Comparison of ENCODE assay signal across 18 cellular contexts in genomic region chr2:25831744-25832449, GRCh38. TPM values are rescaled to one million over a fixed set of nuclear protein-coding genes. Genes with fewer than 3 reads are reported as not detected.
DNase-seq lines count a peak whose midpoint lies in the region; ATAC-seq and FAIRE-seq lines count a peak whose summit lies in the region.
"Had no signal": no experiment of that assay in that cellular context is flagged by ENCODE, and none has a peak within 500 bp of the region (broad histone marks: within the 10 kb centered on the region; RNA-seq: fewer than 3 reads in every experiment).

No MANE protein-coding gene starts in this region.

- peak; percentile 90 to 93 for ATAC-seq in activated T-cell treated with anti-CD3 and anti-CD28 coated beads, Interleukin-2, amount 50 U/mL, for 72 hours (replicated peaks in 1 of 2)
- ATAC-seq in central memory CD8-positive, alpha-beta T cell (replicated peaks; ENCODE audit: extremely low read depth, poor library complexity, severe bottlenecking), result peak; percentile 93
- ATAC-seq in GM21360 (IDR thresholded peaks at IDR 0.05; ENCODE audit: unreplicated experiment), result no peak
- ATAC-seq: gastroesophageal sphincter, left colon had no signal

- H3K36me3 Mint-ChIP-seq in activated T-cell treated with anti-CD3 and anti-CD28 coated beads, Interleukin-2, amount 50 U/mL, for 72 hours (ENCODE audit: insufficient read depth in 2 of 2), result peaks cover 13 to 16% of the 10 kb centered on the region in 2 donors
- H3K36me3 Mint-ChIP-seq in central memory CD8-positive, alpha-beta T cell (ENCODE audit: insufficient read depth), result peaks cover 4% of the 10 kb centered on the region
- peaks cover 49% of the 10 kb centered on the region for H3K36me3 Mint-ChIP-seq in stimulated activated naive CD8-positive, alpha-beta T cell treated with anti-CD3 and anti-CD28 coated beads, Interleukin-15, Interleukin-2, amounts not matched to agents 100 ng/mL and 50 ng/mL, for 24 hours (ENCODE audit: low read depth)

- peaks cover 4 to 5% of the 10 kb centered on the region in 2 donors for H3K9me3 Mint-ChIP-seq in activated T-cell treated with anti-CD3 and anti-CD28 coated beads, Interleukin-2, amount 50 U/mL, for 72 hours
- H3K9me3 Mint-ChIP-seq in central memory CD8-positive, alpha-beta T cell, result no peaks in the 10 kb centered on the region
- H3K9me3 Mint-ChIP-seq in stimulated activated naive CD8-positive, alpha-beta T cell treated with anti-CD3 and anti-CD28 coated beads, Interleukin-15, Interleukin-2, amounts not matched to agents 100 ng/mL and 50 ng/mL, for 24 hours, result no peaks in the 10 kb centered on the region

- peak overlapping the region; percentile 40 to 72 for H3K4me3 Mint-ChIP-seq in activated T-cell treated with anti-CD3 and anti-CD28 coated beads, Interleukin-2, amount 50 U/mL, for 72 hours
- H3K4me3 Mint-ChIP-seq in central memory CD8-positive, alpha-beta T cell, result peak overlapping the region; percentile 55
- peak overlapping the region; percentile 59 for H3K4me3 Mint-ChIP-seq in stimulated activated naive CD8-positive, alpha-beta T cell treated with anti-CD3 and anti-CD28 coated beads, Interleukin-15, Interleukin-2, amounts not matched to agents 100 ng/mL and 50 ng/mL, for 24 hours
- H3K4me3 Mint-ChIP-seq: mesothelial cell of epicardium had no signal

- peaks cover 53% of the 10 kb centered on the region for H3K4me1 Mint-ChIP-seq in activated T-cell treated with anti-CD3 and anti-CD28 coated beads, Interleukin-2, amount 50 U/mL, for 72 hours (ENCODE audit: low read depth)
- peaks cover 44% of the 10 kb centered on the region for H3K4me1 Mint-ChIP-seq in central memory CD8-positive, alpha-beta T cell
- H3K4me1 Mint-ChIP-seq in stimulated activated naive CD8-positive, alpha-beta T cell treated with anti-CD3 and anti-CD28 coated beads, Interleukin-15, Interleukin-2, amounts not matched to agents 100 ng/mL and 50 ng/mL, for 24 hours (ENCODE audit: low read depth), result peaks cover 78% of the 10 kb centered on the region
- H3K4me1 Mint-ChIP-seq: mesothelial cell of epicardium had no signal

- peak; percentile 13 for FAIRE-seq in TTC549 (lab: Jason Lieb, UNC)
- FAIRE-seq: bronchial epithelial cell, HTR-8/SVneo had no signal

- peak; percentile 17 to 24 for DNase-seq in activated T-cell treated with anti-CD3 and anti-CD28 coated beads, Interleukin-2, amount 50 U/mL, for 72 hours
- DNase-seq in activated T-cell treated with anti-CD3 and anti-CD28 coated beads, Interleukin-2, amount 50 U/mL, for 48 hours, result no peak
- DNase-seq in central memory CD8-positive, alpha-beta T cell (ENCODE audit: low spot score in 2 of 2), result no peak
- DNase-seq in NCI-H524 (lab: John Stamatoyannopoulos, UW), result no peak
- no peak for DNase-seq in cerebellum (ENCODE audit: low spot score)
- DNase-seq: ACHN, adrenal gland, left colon, NCI-H146, NCI-H446, transverse colon had no signal

- H3K27ac Mint-ChIP-seq in activated T-cell treated with anti-CD3 and anti-CD28 coated beads, Interleukin-2, amount 50 U/mL, for 72 hours, result peak overlapping the region; percentile 97
- peak overlapping the region; percentile 91 for H3K27ac Mint-ChIP-seq in central memory CD8-positive, alpha-beta T cell (ENCODE audit: low read depth)
- H3K27ac Mint-ChIP-seq in stimulated activated naive CD8-positive, alpha-beta T cell treated with anti-CD3 and anti-CD28 coated beads, Interleukin-15, Interleukin-2, amounts not matched to agents 100 ng/mL and 50 ng/mL, for 24 hours, result peak overlapping the region; percentile 87
- H3K27ac Mint-ChIP-seq: mesothelial cell of epicardium had no signal

- H3K27me3 Mint-ChIP-seq in activated T-cell treated with anti-CD3 and anti-CD28 coated beads, Interleukin-2, amount 50 U/mL, for 72 hours (ENCODE audit: low read depth), result no peaks in the 10 kb centered on the region
- H3K27me3 Mint-ChIP-seq in central memory CD8-positive, alpha-beta T cell, result no peaks in the 10 kb centered on the region
- H3K27me3 Mint-ChIP-seq in stimulated activated naive CD8-positive, alpha-beta T cell treated with anti-CD3 and anti-CD28 coated beads, Interleukin-15, Interleukin-2, amounts not matched to agents 100 ng/mL and 50 ng/mL, for 24 hours, result no peaks in the 10 kb centered on the region

RNA-seq across cellular contexts. Expression of gene ASXL2, which starts 46.4 kb away (rescaled TPM):
- total RNA-seq in activated T-cell treated with anti-CD3 and anti-CD28 coated beads, Interleukin-2, amount 50 U/mL, for 72 hours, result 10 to 100 TPM; 38.9 to 39.8 TPM
- 7.9 TPM for total RNA-seq in cerebellum

Comparison
In these comparisons a context has a peak if more than half of its experiments do, and no peak if none do; other contexts are left out.
1. DNase-seq: peak in activated T-cell treated with anti-CD3 and anti-CD28 coated beads, Interleukin-2, amount 50 U/mL, for 72 hours (2 of 2); none in activated T-cell treated with anti-CD3 and anti-CD28 coated beads, Interleukin-2, amount 50 U/mL, for 48 hours (0 of 2), central memory CD8-positive, alpha-beta T cell (0 of 2), NCI-H524 (0 of 2) and cerebellum (single experiment).
2. Peak in every context shown above with its lines, with median percentiles within 50 percentile points of each other: H3K27ac Mint-ChIP-seq and H3K4me3 Mint-ChIP-seq.